ENCODE assay signal across 8 cellular contexts in genomic region chr12:113232787-113233585, GRCh38. TPM values are rescaled to one million over a fixed set of nuclear protein-coding genes. Genes with fewer than 3 reads are reported as not detected.
DNase-seq lines count a peak whose midpoint lies in the region; ATAC-seq, FAIRE-seq and TF ChIP-seq lines count a peak whose summit lies in the region.

No MANE protein-coding gene starts in this region.

- H3K27me3 ChIP-seq in H1 (replicated peaks in 1 of 4; ENCODE audit: control insufficient read depth in 3 of 4, extremely low read depth in 1 of 4, insufficient read depth in 3 of 4, low read length in 3 of 4) (no peaks in the 10 kb centered on the region; a peak in 1 of 7 replicates), tibial artery (no peaks in the 10 kb centered on the region)

- DNase-seq in NCI-H187 treated with DMSO at 0.1 percent for 48 hours (lab: John Stamatoyannopoulos, UW) (peak; percentile 86), H1 (ENCODE audit: low read depth in 1 of 2, low spot score in 2 of 2) (peak in 1 of 2 experiments; percentile 72), omental fat pad (ENCODE audit: low spot score) (peak; percentile 22), tibial artery (peak; percentile 67 to 91), SKM-1 (lab: John Stamatoyannopoulos, UW; ENCODE audit: unreplicated experiment) (no peak)
- peak; percentile 18 to 50 for DNase-seq in activated CD4-positive, alpha-beta T cell treated with anti-CD3 and anti-CD28 coated beads, Interleukin-2, amount 50 U/mL, for 24 hours (ENCODE audit: low read depth in 1 of 2, low spot score in 1 of 2)

- no peak overlapping the region for H3K14ac ChIP-seq in H1 (ENCODE audit: insufficient read length)

- peak; percentile 64 for ATAC-seq in HG02642 (IDR thresholded peaks at IDR 0.05; ENCODE audit: poor library complexity, unreplicated experiment)
- ATAC-seq in omental fat pad (ENCODE audit: low FRiP score), result no peak

- H2BK15ac ChIP-seq in H1 (ENCODE audit: low read length), result no peak overlapping the region; the same call in 1 of the 2 replicates

- H3K4me3 ChIP-seq in GM12875 (ENCODE audit: low read depth, low read length) (no peak overlapping the region), H1 (ENCODE audit: extremely low read depth in 1 of 4, insufficient read depth in 2 of 4, low read depth in 3 of 4, low read length in 4 of 4) (peak overlapping the region in 2 of 4 experiments; percentile 1 to 29; a peak in 2 of 8 replicates), tibial artery (peak overlapping the region; percentile 24 to 39)

- TF ChIP-seq EP300 in H1 (IDR thresholded peaks at IDR 0.05; ENCODE audit: borderline replicate concordance in 1 of 2, low read depth in 2 of 2, low read length in 2 of 2), result no peak

- TF ChIP-seq CTCF in GM12875 (IDR thresholded peaks at IDR 0.05; ENCODE audit: borderline replicate concordance, insufficient read depth, low read depth, low read length) (peak; percentile 37; the same call in 1 of the 2 replicates), H1 (IDR thresholded peaks at IDR 0.05; ENCODE audit: control extremely low read depth in 1 of 3, insufficient read depth in 1 of 3, low read depth in 1 of 3, low read length in 3 of 3) (peak; percentile 33 to 47 (median 45)), omental fat pad (IDR thresholded peaks at IDR 0.05) (no peak), tibial artery (IDR thresholded peaks at IDR 0.05) (no peak)

- H4K5ac ChIP-seq in H1 (ENCODE audit: insufficient read length, low read depth, low read length), result peak overlapping the region; percentile 34

- no peaks in the 10 kb centered on the region; a peak in 1 of 4 replicates for H3K9me3 ChIP-seq in H1 (ENCODE audit: insufficient read depth in 2 of 2, low read depth in 1 of 2, low read length in 1 of 2)
- H3K9me3 ChIP-seq in tibial artery, result no peaks in the 10 kb centered on the region

- H2AK5ac ChIP-seq in H1 (ENCODE audit: low read depth, low read length), result 0 out of 2 replicates have a peak overlapping the region, but pooled peaks have one; percentile 42

- peak overlapping the region; percentile 89 for H3K18ac ChIP-seq in H1 (ENCODE audit: extremely low read depth, low read length)

- H4K91ac ChIP-seq in H1 (replicated peaks; ENCODE audit: insufficient read length, low read length), result peak overlapping the region; percentile 61

- peak overlapping the region; percentile 88 for H2BK5ac ChIP-seq in H1 (ENCODE audit: low read depth, low read length)

- H3K9ac ChIP-seq in H1 (replicated peaks in 1 of 4; ENCODE audit: extremely low read depth in 1 of 4, low read depth in 3 of 4, low read length in 3 of 4), result no peak overlapping the region

- H4K20me1 ChIP-seq in H1 (replicated peaks in 1 of 2; ENCODE audit: control insufficient read depth in 1 of 2, insufficient read depth in 2 of 2, low read length in 2 of 2), result peaks cover 0 to 2% of the 10 kb centered on the region in 2 experiments

- H3K27ac ChIP-seq in H1 (ENCODE audit: low read depth, low read length) (peak overlapping the region; percentile 63; the same call in 1 of the 2 replicates), tibial artery (peak overlapping the region; percentile 83 to 97)

- no peak overlapping the region; the same call in 1 of the 2 replicates for H4K8ac ChIP-seq in H1 (ENCODE audit: extremely low read depth, insufficient read depth, low read length)

- no peak overlapping the region for H3K56ac ChIP-seq in H1 (replicated peaks; ENCODE audit: insufficient read length, low read depth, low read length)

- intact Hi-C loops in tibial artery (cut with DNase I; ENCODE audit: low total_unique reads), result no loop called here

- H2AFZ ChIP-seq in H1 (ENCODE audit: low read length), result no peak overlapping the region

- H3K23me2 ChIP-seq in H1 (ENCODE audit: low read depth, low read length), result no peaks in the 10 kb centered on the region; the same call in 1 of the 2 replicates

- H3K4ac ChIP-seq in H1 (replicated peaks; ENCODE audit: insufficient read length, low read depth, low read length), result peak overlapping the region; percentile 48

- H3K23ac ChIP-seq in H1 (ENCODE audit: insufficient read length), result no peak overlapping the region

- H3K79me1 ChIP-seq in H1 (ENCODE audit: low read depth, low read length), result no peaks in the 10 kb centered on the region

- H2BK20ac ChIP-seq in H1 (ENCODE audit: low read length), result no peak overlapping the region

- TF ChIP-seq RAD21 in H1 (IDR thresholded peaks at IDR 0.05 in 1 of 2, conservative IDR thresholded peaks at IDR 0.05 in 1 of 2; ENCODE audit: low read depth in 2 of 2, low read length in 2 of 2), result peak; percentile 37 to 41

- H3K4me1 ChIP-seq in H1 (replicated peaks in 1 of 4; ENCODE audit: control insufficient read depth in 3 of 4, insufficient read depth in 4 of 4, low read length in 3 of 4), result peaks cover 9 to 20% (median 20%) of the 10 kb centered on the region in 4 experiments
- H3K4me1 ChIP-seq in tibial artery, result peaks cover 0 to 97% (median 82%) of the 10 kb centered on the region in 4 donors

- CTCF ChIA-PET in H1 (lab: Charles Lee; ENCODE audit: partially characterized antibody), result interaction anchor here (0.7 to 1.9 kb wide), 11 partner anchors 10 to 191 kb away, joined by 3 to 9 read pairs (median 3); no protein-coding TSS in a partner anchor

- H3K4me2 ChIP-seq in H1 (ENCODE audit: insufficient read depth in 1 of 2, low read depth in 2 of 2, low read length in 2 of 2), result peak overlapping the region; percentile 33 to 55

- H2BK12ac ChIP-seq in H1 (ENCODE audit: low read depth, low read length), result peak overlapping the region; percentile 86

- peak overlapping the region; percentile 16 for H2BK120ac ChIP-seq in H1 (replicated peaks; ENCODE audit: low read depth, low read length)

- H3K36me3 ChIP-seq in H1 (ENCODE audit: control insufficient read depth in 2 of 4, insufficient read depth in 4 of 4, low read length in 3 of 4) (peaks cover 0 to 15% (median 7%) of the 10 kb centered on the region in 4 experiments; a peak in 4 of 8 replicates), tibial artery (peaks cover 36 to 78% (median 57%) of the 10 kb centered on the region in 3 donors)

- TF ChIP-seq POLR2A in H1 (IDR thresholded peaks at IDR 0.05; ENCODE audit: control extremely low read depth in 1 of 2, low read depth in 2 of 2, low read length in 2 of 2), result no peak

- POLR2A ChIA-PET in H1 (lab: Charles Lee; ENCODE audit: partially characterized antibody), result interaction anchor here (0.8 to 2.5 kb wide), 7 partner anchors 10 to 65 kb away, joined by 3 to 32 read pairs (median 3); partner anchors contain the start of genes DDX54, RITA1 and TPCN1

- FAIRE-seq in H1 (lab: Jason Lieb, UNC), result no peak

- WGBS in H1 (ENCODE audit: extremely low coverage in 1 of 2, insufficient coverage in 1 of 2, insufficient read length in 1 of 2, insufficient replicate concordance in 2 of 2, low coverage in 1 of 2, low lambda C conversion rate in 2 of 2, missing lambda C conversion rate in 1 of 2), 2 experiments, result 41% methylated on average over 25 of the region's 25 CpGs; no CpG with 5 or more reads in 1 of the 2 experiments

- no peaks in the 10 kb centered on the region for H3K79me2 ChIP-seq in H1 (ENCODE audit: control insufficient read depth in 1 of 2, insufficient read depth in 2 of 2, low read length in 2 of 2)

TF ChIP-seq in H1, 55 proteins besides CTCF, POLR2A, EP300 and RAD21 (continues in another document):
- peak; percentile 6 for TF ChIP-seq NANOG (IDR thresholded peaks at IDR 0.05; ENCODE audit: insufficient read depth, low read depth, low read length, poor library complexity, severe bottlenecking)
- TF ChIP-seq KDM1A (IDR thresholded peaks at IDR 0.05; ENCODE audit: borderline replicate concordance, low read length), result 0 out of 2 replicates have a peak, but pooled peaks have one; percentile 8
- 0 out of 2 replicates have a peak, but pooled peaks have one; percentile 35 for TF ChIP-seq YY1 (IDR thresholded peaks at IDR 0.05; ENCODE audit: low read depth, low read length)
- TF ChIP-seq JUN (IDR thresholded peaks at IDR 0.05; ENCODE audit: low read depth, low read length), result no peak
- no peak for TF ChIP-seq GABPA (IDR thresholded peaks at IDR 0.05; ENCODE audit: borderline replicate concordance, insufficient read depth, low read length)
- TF ChIP-seq CREB1 (IDR thresholded peaks at IDR 0.05), result peak; percentile 77

RNA-seq across cellular contexts. Expression of gene TPCN1, which starts 11.7 kb away (rescaled TPM):
- total RNA-seq in H1 (2021; fragmentation: NEBNext Ultra II Directional; extraction: Animal tissue kit (Norgen Biotek cat#: 25700)), result 18.1 and 21.4 TPM in 2 replicates
- polyA plus RNA-seq in H1 (2011; rRNA removed), result 14.9 and 22.7 TPM in 2 replicates
- 13.7 TPM for polyA plus RNA-seq in H1 (2011; cell fraction: cytosol; rRNA removed)
- polyA plus RNA-seq in H1 (2011; cell fraction: nucleus; rRNA removed), result 83.7 TPM
- polyA plus RNA-seq in H1 (2012, experiment 1 of 2), result 13.6 to 25.4 TPM (median 22.3 TPM) in 4 replicates
- polyA plus RNA-seq in H1 (2012, experiment 2 of 2), result 9.8 TPM
- polyA plus RNA-seq in H1 (2013, experiment 1 of 2), result 16.1 TPM
- polyA plus RNA-seq in H1 (2013, experiment 2 of 2), result 15.3 TPM
- 18.5 and 20.8 TPM in 2 replicates for polyA minus RNA-seq in H1 (2011; rRNA and poly(A)+ RNA removed)
- 15.6 TPM for polyA minus RNA-seq in H1 (2011; cell fraction: cytosol; rRNA and poly(A)+ RNA removed)
- polyA minus RNA-seq in H1 (2011; cell fraction: nucleus; rRNA and poly(A)+ RNA removed), result 40.6 TPM
- 10 to 100 TPM; 29.4 to 52.0 (median 33.5) TPM for total RNA-seq in omental fat pad

RNA-seq across cellular contexts. Expression of gene RITA1, which starts 47.5 kb away (rescaled TPM):
- 25.8 and 26.4 TPM in 2 replicates for total RNA-seq in H1 (2021; fragmentation: NEBNext Ultra II Directional; extraction: Animal tissue kit (Norgen Biotek cat#: 25700))
- polyA plus RNA-seq in H1 (2011; rRNA removed), result 24.1 and 31.0 TPM in 2 replicates
- 25.4 TPM for polyA plus RNA-seq in H1 (2011; cell fraction: cytosol; rRNA removed)
- polyA plus RNA-seq in H1 (2011; cell fraction: nucleus; rRNA removed), result 19.1 TPM
- 21.0 to 23.7 TPM (median 23.5 TPM) in 4 replicates for polyA plus RNA-seq in H1 (2012, experiment 1 of 2)
- polyA plus RNA-seq in H1 (2012, experiment 2 of 2), result 32.3 TPM
- polyA plus RNA-seq in H1 (2013, experiment 1 of 2), result 16.0 TPM
- polyA plus RNA-seq in H1 (2013, experiment 2 of 2), result 16.6 TPM
- polyA minus RNA-seq in H1 (2011; rRNA and poly(A)+ RNA removed), result 10.5 and 15.2 TPM in 2 replicates
- 12.2 TPM for polyA minus RNA-seq in H1 (2011; cell fraction: cytosol; rRNA and poly(A)+ RNA removed)
- 19.0 TPM for polyA minus RNA-seq in H1 (2011; cell fraction: nucleus; rRNA and poly(A)+ RNA removed)
- total RNA-seq in omental fat pad, result 10 to 100 TPM in 3 of 4 donors, 1 to 10 TPM in 1; 7.9 to 14.3 (median 11.5) TPM

RNA-seq across cellular contexts. Expression of gene DDX54, which starts 47.7 kb away (rescaled TPM):
- 112 and 113 TPM in 2 replicates for total RNA-seq in H1 (2021; fragmentation: NEBNext Ultra II Directional; extraction: Animal tissue kit (Norgen Biotek cat#: 25700))
- 64.9 and 98.5 TPM in 2 replicates for polyA plus RNA-seq in H1 (2011; rRNA removed)
- polyA plus RNA-seq in H1 (2011; cell fraction: cytosol; rRNA removed), result 104 TPM
- polyA plus RNA-seq in H1 (2011; cell fraction: nucleus; rRNA removed), result 85.4 TPM
- polyA plus RNA-seq in H1 (2012, experiment 1 of 2), result 58.9 to 84.2 TPM (median 67.7 TPM) in 4 replicates
- polyA plus RNA-seq in H1 (2012, experiment 2 of 2), result 47.5 TPM
- 60.7 TPM for polyA plus RNA-seq in H1 (2013, experiment 1 of 2)
- 54.4 TPM for polyA plus RNA-seq in H1 (2013, experiment 2 of 2)
- 47.0 and 60.0 TPM in 2 replicates for polyA minus RNA-seq in H1 (2011; rRNA and poly(A)+ RNA removed)
- polyA minus RNA-seq in H1 (2011; cell fraction: cytosol; rRNA and poly(A)+ RNA removed), result 44.5 TPM
- polyA minus RNA-seq in H1 (2011; cell fraction: nucleus; rRNA and poly(A)+ RNA removed), result 37.9 TPM
- 10 to 100 TPM; 42.4 to 67.0 (median 51.8) TPM for total RNA-seq in omental fat pad

Comparison
In these comparisons a context has a peak if more than half of its experiments do, and no peak if none do; other contexts are left out.
1. CTCF ChIP-seq: peak in GM12875 (single experiment) and H1 (3 of 3); none in omental fat pad (0 of 3) and tibial artery (0 of 2).